ENCODE assay signal across 25 cellular contexts in genomic region chr2:108084311-108084710, GRCh38.
"Had no signal": no experiment of that assay in that cellular context is flagged by ENCODE, and none has a peak within 500 bp of the region (broad histone marks: within the 10 kb centered on the region; RNA-seq: fewer than 3 reads in every experiment).

No MANE protein-coding gene starts in this region.

- H3K79me2 ChIP-seq: hepatocyte had no signal

- H3K27ac ChIP-seq: coronary artery, dorsolateral prefrontal cortex, epithelial cell of prostate, esophagus muscularis mucosa, esophagus squamous epithelium, foreskin keratinocyte, gastrocnemius medialis, gastroesophageal sphincter, heart left ventricle, heart right ventricle, hepatocyte had no signal

- H3K4me3 ChIP-seq: coronary artery, dorsolateral prefrontal cortex, esophagus muscularis mucosa, esophagus squamous epithelium, gastrocnemius medialis, gastroesophageal sphincter, heart left ventricle, heart right ventricle, hepatocyte had no signal

- DNase-seq: cortex of kidney; dermis blood vessel endothelial cell; dorsolateral prefrontal cortex; effector CD4-positive, alpha-beta T cell; effector CD8-positive, alpha-beta T cell; effector memory CD4-positive, alpha-beta T cell; effector memory CD8-positive, alpha-beta T cell; endodermal cell; erythroblast; esophagus squamous epithelium; foreskin fibroblast; foreskin keratinocyte; foreskin melanocyte; gastrocnemius medialis; glutamatergic neuron; head of caudate nucleus; heart left ventricle; heart right ventricle; hippocampal formation had no signal

- ATAC-seq: effector memory CD8-positive, alpha-beta T cell; esophagus mucosa; foreskin keratinocyte; gastrocnemius medialis; gastroesophageal sphincter; heart left ventricle; heart right ventricle had no signal

- H2AFZ ChIP-seq: hepatocyte had no signal

- H3K4me1 ChIP-seq: esophagus muscularis mucosa, esophagus squamous epithelium, foreskin keratinocyte, gastrocnemius medialis, gastroesophageal sphincter, heart left ventricle, heart right ventricle had no signal

- H3K36me3 ChIP-seq: esophagus muscularis mucosa, esophagus squamous epithelium, gastrocnemius medialis, gastroesophageal sphincter, heart left ventricle, heart right ventricle had no signal

- H3K27me3 ChIP-seq: esophagus muscularis mucosa, esophagus squamous epithelium, foreskin keratinocyte, gastrocnemius medialis, gastroesophageal sphincter, heart left ventricle, hepatocyte had no signal

- H3K4me2 ChIP-seq: hepatocyte had no signal

- H3K9me3 ChIP-seq: esophagus muscularis mucosa, esophagus squamous epithelium, gastrocnemius medialis had no signal
